8 cellular contexts compared by ENCODE assay signal in genomic region chr6:87407896-87408720, GRCh38. TPM values are rescaled to one million over a fixed set of nuclear protein-coding genes. Genes with fewer than 3 reads are reported as not detected.
A peak's percentile ranks its signal among the peaks of the same experiment; 100 is the strongest.
DNase-seq lines count a peak whose midpoint lies in the region; ATAC-seq and TF ChIP-seq lines count a peak whose summit lies in the region.

A gene with protein sequence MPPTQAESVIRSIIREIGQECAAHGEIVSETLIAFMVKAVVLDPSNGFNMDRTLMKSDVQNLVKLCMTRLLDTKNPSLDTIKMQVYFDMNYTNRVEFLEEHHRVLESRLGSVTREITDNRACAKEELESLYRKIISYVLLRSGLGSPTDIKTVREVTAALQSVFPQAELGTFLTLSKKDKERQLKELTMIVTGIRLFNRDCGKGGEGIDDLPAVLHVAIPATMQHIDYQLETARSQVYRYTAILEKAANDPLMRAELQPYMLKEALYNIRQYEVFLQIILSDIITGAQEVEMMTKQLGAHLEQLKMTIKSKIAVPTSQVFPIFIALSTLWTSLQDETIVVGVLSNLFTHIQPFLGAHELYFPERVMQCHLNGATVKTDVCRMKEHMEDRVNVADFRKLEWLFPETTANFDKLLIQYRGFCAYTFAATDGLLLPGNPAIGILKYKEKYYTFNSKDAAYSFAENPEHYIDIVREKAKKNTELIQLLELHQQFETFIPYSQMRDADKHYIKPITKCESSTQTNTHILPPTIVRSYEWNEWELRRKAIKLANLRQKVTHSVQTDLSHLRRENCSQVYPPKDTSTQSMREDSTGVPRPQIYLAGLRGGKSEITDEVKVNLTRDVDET (plus strand): TSS chr6:87407972. CDS start chr6:87409840, 1,868 bp downstream.

- no peaks in the 10 kb centered on the region for H3K9me3 Mint-ChIP-seq in dendritic cell treated with granulocyte-macrophage colony-stimulating factor and Interleukin-4, amounts not matched to agents 40 ng/mL and 50 ng/mL, for 4 days

- H3K4me1 ChIP-seq in BLaER1 treated with 17β-estradiol and CSF1 and Interleukin-3, amounts not matched to agents 10 nM and 100 nM: 0 out of 20 replicates have a peak, but pooled peaks cover 0 to 3% (median 0%) of the 10 kb centered on the region in 10 experiments
- H3K4me1 ChIP-seq in liver (ENCODE audit: control insufficient read depth in 4 of 4, insufficient read depth in 4 of 4, low read length in 3 of 4): peaks cover 3 to 11% (median 6%) of the 10 kb centered on the region in 4 donors

- peak within 1 kb of the TSS in 5 of 11 experiments; percentile 6 to 68 (median 51); a peak in 4 of 22 replicates for H3K27ac ChIP-seq in BLaER1 treated with 17β-estradiol and CSF1 and Interleukin-3, amounts not matched to agents 10 nM and 100 nM
- peak within 1 kb of the TSS; percentile 78 to 79 for H3K27ac ChIP-seq in liver (ENCODE audit: low read depth in 1 of 2, low read length in 2 of 2)

- H3K27ac Mint-ChIP-seq in dendritic cell treated with granulocyte-macrophage colony-stimulating factor and Interleukin-4, amounts not matched to agents 40 ng/mL and 50 ng/mL, for 4 days: peak within 1 kb of the TSS; percentile 76

- H3K4me3 Mint-ChIP-seq in dendritic cell treated with granulocyte-macrophage colony-stimulating factor and Interleukin-4, amounts not matched to agents 40 ng/mL and 50 ng/mL, for 4 days: peak within 1 kb of the TSS; percentile 87

- H4K20me1 ChIP-seq in BLaER1 treated with 17β-estradiol and CSF1 and Interleukin-3, amounts not matched to agents 10 nM and 100 nM: no peaks in the 10 kb centered on the region

- peak within 1 kb of the TSS; percentile 49 to 73 (median 62) for H3K4me2 ChIP-seq in BLaER1 treated with 17β-estradiol and CSF1 and Interleukin-3, amounts not matched to agents 10 nM and 100 nM

- H3K36me3 Mint-ChIP-seq in dendritic cell treated with granulocyte-macrophage colony-stimulating factor and Interleukin-4, amounts not matched to agents 40 ng/mL and 50 ng/mL, for 4 days (ENCODE audit: low read depth): no peaks in the 10 kb centered on the region

- TF ChIP-seq RAD21 in liver (IDR thresholded peaks at IDR 0.05): no peak

- peak within 1 kb of the TSS; percentile 58 to 77 (median 70) for H3K4me3 ChIP-seq in BLaER1 treated with 17β-estradiol and CSF1 and Interleukin-3, amounts not matched to agents 10 nM and 100 nM
- peak within 1 kb of the TSS; percentile 94 to 99 (median 99) for H3K4me3 ChIP-seq in liver (ENCODE audit: low read depth in 1 of 3, low read length in 3 of 3)

- no peak for TF ChIP-seq CTCF in liver (IDR thresholded peaks at IDR 0.05; ENCODE audit: low read depth, low read length, missing input control)

- no peaks in the 10 kb centered on the region for H3K27me3 ChIP-seq in BLaER1 treated with 17β-estradiol and CSF1 and Interleukin-3, amounts not matched to agents 10 nM and 100 nM
- H3K27me3 ChIP-seq in liver (ENCODE audit: control insufficient read depth in 4 of 4, insufficient read depth in 4 of 4, low read length in 3 of 4): no peaks in the 10 kb centered on the region

- peak; percentile 58 for DNase-seq in NCI-H524 treated with DMSO at 0.1 percent for 48 hours (lab: John Stamatoyannopoulos, UW)
- DNase-seq in activated CD4-positive, alpha-beta T cell treated with anti-CD3 and anti-CD28 coated beads, Interleukin-2, amount 50 U/mL, for 24 hours (ENCODE audit: low read depth in 1 of 2, low spot score in 1 of 2): peak; percentile 54 to 73
- DNase-seq in stimulated activated CD4-positive, alpha-beta T cell treated with anti-CD3 and anti-CD28 coated beads, Interleukin-2, amount 100 ng/mL, for 48 hours: peak; percentile 65 to 67

- no peaks in the 10 kb centered on the region for H3K36me3 ChIP-seq in BLaER1 treated with 17β-estradiol and CSF1 and Interleukin-3, amounts not matched to agents 10 nM and 100 nM
- H3K36me3 ChIP-seq in liver (ENCODE audit: control insufficient read depth in 4 of 4, insufficient read depth in 3 of 4, low read depth in 1 of 4, low read length in 3 of 4): no peaks in the 10 kb centered on the region

- ATAC-seq in GM19328 (IDR thresholded peaks at IDR 0.05; ENCODE audit: unreplicated experiment) (peak; percentile 78), HG03460 (IDR thresholded peaks at IDR 0.05; ENCODE audit: unreplicated experiment) (peak; percentile 85)

- H3K9me3 ChIP-seq in BLaER1 treated with 17β-estradiol and CSF1 and Interleukin-3, amounts not matched to agents 10 nM and 100 nM (replicated peaks in 1 of 11): no peaks in the 10 kb centered on the region
- no peaks in the 10 kb centered on the region for H3K9me3 ChIP-seq in liver (ENCODE audit: control insufficient read depth in 4 of 4, low read length in 3 of 4)

- WGBS in liver: under 1% methylated on average over 82 of the region's 82 CpGs

- H3K27me3 Mint-ChIP-seq in dendritic cell treated with granulocyte-macrophage colony-stimulating factor and Interleukin-4, amounts not matched to agents 40 ng/mL and 50 ng/mL, for 4 days: peaks cover 11% of the 10 kb centered on the region

- peak within 1 kb of the TSS; percentile 48 to 71 (median 62); a peak in 19 of 22 replicates for H3K9ac ChIP-seq in BLaER1 treated with 17β-estradiol and CSF1 and Interleukin-3, amounts not matched to agents 10 nM and 100 nM
- peak within 1 kb of the TSS; percentile 30 to 90 for H3K9ac ChIP-seq in liver (ENCODE audit: low read depth in 1 of 2, low read length in 2 of 2)

- H3K4me1 Mint-ChIP-seq in dendritic cell treated with granulocyte-macrophage colony-stimulating factor and Interleukin-4, amounts not matched to agents 40 ng/mL and 50 ng/mL, for 4 days (ENCODE audit: low read depth): no peaks in the 10 kb centered on the region

- intact Hi-C loops in dendritic cell treated with granulocyte-macrophage colony-stimulating factor and Interleukin-4, amounts not matched to agents 40 ng/mL and 50 ng/mL, for 4 days (cut with micrococcal nuclease): loop anchor here (5.0 kb wide), 2 partner anchors 64 to 256 kb away; partner anchors contain the start of gene SLC35A1

TF ChIP-seq in liver, 16 proteins besides CTCF, POLR2A, EP300 and RAD21:
- TF ChIP-seq, protein P1, sequence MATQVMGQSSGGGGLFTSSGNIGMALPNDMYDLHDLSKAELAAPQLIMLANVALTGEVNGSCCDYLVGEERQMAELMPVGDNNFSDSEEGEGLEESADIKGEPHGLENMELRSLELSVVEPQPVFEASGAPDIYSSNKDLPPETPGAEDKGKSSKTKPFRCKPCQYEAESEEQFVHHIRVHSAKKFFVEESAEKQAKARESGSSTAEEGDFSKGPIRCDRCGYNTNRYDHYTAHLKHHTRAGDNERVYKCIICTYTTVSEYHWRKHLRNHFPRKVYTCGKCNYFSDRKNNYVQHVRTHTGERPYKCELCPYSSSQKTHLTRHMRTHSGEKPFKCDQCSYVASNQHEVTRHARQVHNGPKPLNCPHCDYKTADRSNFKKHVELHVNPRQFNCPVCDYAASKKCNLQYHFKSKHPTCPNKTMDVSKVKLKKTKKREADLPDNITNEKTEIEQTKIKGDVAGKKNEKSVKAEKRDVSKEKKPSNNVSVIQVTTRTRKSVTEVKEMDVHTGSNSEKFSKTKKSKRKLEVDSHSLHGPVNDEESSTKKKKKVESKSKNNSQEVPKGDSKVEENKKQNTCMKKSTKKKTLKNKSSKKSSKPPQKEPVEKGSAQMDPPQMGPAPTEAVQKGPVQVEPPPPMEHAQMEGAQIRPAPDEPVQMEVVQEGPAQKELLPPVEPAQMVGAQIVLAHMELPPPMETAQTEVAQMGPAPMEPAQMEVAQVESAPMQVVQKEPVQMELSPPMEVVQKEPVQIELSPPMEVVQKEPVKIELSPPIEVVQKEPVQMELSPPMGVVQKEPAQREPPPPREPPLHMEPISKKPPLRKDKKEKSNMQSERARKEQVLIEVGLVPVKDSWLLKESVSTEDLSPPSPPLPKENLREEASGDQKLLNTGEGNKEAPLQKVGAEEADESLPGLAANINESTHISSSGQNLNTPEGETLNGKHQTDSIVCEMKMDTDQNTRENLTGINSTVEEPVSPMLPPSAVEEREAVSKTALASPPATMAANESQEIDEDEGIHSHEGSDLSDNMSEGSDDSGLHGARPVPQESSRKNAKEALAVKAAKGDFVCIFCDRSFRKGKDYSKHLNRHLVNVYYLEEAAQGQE (IDR thresholded peaks at IDR 0.05): no peak
- peak; percentile 30 for TF ChIP-seq YY1 (IDR thresholded peaks at IDR 0.05)

RNA-seq across cellular contexts. Expression of the gene that starts here (rescaled TPM):
- under 1 TPM in 1 of 2 donors, not detected in 1; 0.42 TPM for total RNA-seq in liver
- under 1 TPM; 0.08 to 0.11 TPM for polyA plus RNA-seq in liver
